ENCODE assay signal across 14 cellular contexts in genomic region chr3:132596816-132597433, GRCh38. TPM values are rescaled to one million over a fixed set of nuclear protein-coding genes. Genes with fewer than 3 reads are reported as not detected.
DNase-seq lines count a peak whose midpoint lies in the region; ATAC-seq and TF ChIP-seq lines count a peak whose summit lies in the region.
"Had no signal": no experiment of that assay in that cellular context is flagged by ENCODE, and none has a peak within 500 bp of the region (broad histone marks: within the 10 kb centered on the region; RNA-seq: fewer than 3 reads in every experiment).

Gene ACKR4, plus strand, starts transcription at chr3:132597270. Its CDS starts 3,128 bp downstream, at chr3:132600398.

- no peak within 1 kb of the TSS for H3K4me2 ChIP-seq in mesendoderm (ENCODE audit: low read length)

- peak within 1 kb of the TSS; percentile 36 for H3K27ac Mint-ChIP-seq in stimulated activated naive CD8-positive, alpha-beta T cell treated with anti-CD3 and anti-CD28 coated beads, Interleukin-15, Interleukin-2, amounts not matched to agents 100 ng/mL and 50 ng/mL, for 24 hours

- H3K79me2 ChIP-seq in mesendoderm (ENCODE audit: control insufficient read depth, insufficient read depth, low read length): no peaks in the 10 kb centered on the region

- H3K36me3 Mint-ChIP-seq in stimulated activated naive CD8-positive, alpha-beta T cell treated with anti-CD3 and anti-CD28 coated beads, Interleukin-15, Interleukin-2, amounts not matched to agents 100 ng/mL and 50 ng/mL, for 24 hours (ENCODE audit: low read depth): peaks cover 41% of the 10 kb centered on the region

- H2BK15ac ChIP-seq in mesendoderm (replicated peaks; ENCODE audit: low read depth): no peak within 1 kb of the TSS

- no peak within 1 kb of the TSS for H4K8ac ChIP-seq in mesendoderm (ENCODE audit: low read depth, low read length)

- H2BK5ac ChIP-seq in mesendoderm (ENCODE audit: low read length): no peak within 1 kb of the TSS

- no peak within 1 kb of the TSS for H3K23ac ChIP-seq in mesendoderm (ENCODE audit: low read length)

- no peak within 1 kb of the TSS for H2AK5ac ChIP-seq in mesendoderm (ENCODE audit: low read length)

- H3K18ac ChIP-seq in mesendoderm (ENCODE audit: low read length): no peak within 1 kb of the TSS

- no peaks in the 10 kb centered on the region for H3K36me3 ChIP-seq in adipocyte (ENCODE audit: control insufficient read depth, insufficient read depth, low read length, severe bottlenecking)
- H3K36me3 ChIP-seq in right atrium auricular region: peaks cover 5% of the 10 kb centered on the region
- no peaks in the 10 kb centered on the region for H3K36me3 ChIP-seq in mesendoderm (ENCODE audit: control insufficient read depth, insufficient read depth, low read length)

- H3K4me3 Mint-ChIP-seq in stimulated activated naive CD8-positive, alpha-beta T cell treated with anti-CD3 and anti-CD28 coated beads, Interleukin-15, Interleukin-2, amounts not matched to agents 100 ng/mL and 50 ng/mL, for 24 hours: no peak within 1 kb of the TSS

- no CpG with 5 or more reads among the region's 2 CpGs for WGBS in mesendoderm (ENCODE audit: extremely low coverage, insufficient coverage, low lambda C conversion rate)

- H3K9me3 Mint-ChIP-seq in stimulated activated naive CD8-positive, alpha-beta T cell treated with anti-CD3 and anti-CD28 coated beads, Interleukin-15, Interleukin-2, amounts not matched to agents 100 ng/mL and 50 ng/mL, for 24 hours: no peaks in the 10 kb centered on the region

- H3K79me1 ChIP-seq in mesendoderm (ENCODE audit: low read length): no peaks in the 10 kb centered on the region

- TF ChIP-seq CTCF in GM20000 (IDR thresholded peaks at IDR 0.05; ENCODE audit: extremely low read depth, missing control alignments) (no peak), right atrium auricular region (IDR thresholded peaks at IDR 0.05) (no peak)

- H3K9ac ChIP-seq in adipocyte (ENCODE audit: low read length): peak within 1 kb of the TSS; percentile 83
- H3K9ac ChIP-seq in mesendoderm (ENCODE audit: low read length): no peak within 1 kb of the TSS

- no peak within 1 kb of the TSS for H4K5ac ChIP-seq in mesendoderm (ENCODE audit: low read length)

- ATAC-seq in HG03039 (IDR thresholded peaks at IDR 0.05; ENCODE audit: unreplicated experiment) (no peak), HG02610 (IDR thresholded peaks at IDR 0.05; ENCODE audit: unreplicated experiment) (no peak)
- ATAC-seq: SK-N-SH treated with all-trans-retinoic acid at 6 μM for 48 hours had no signal

- H3K27ac ChIP-seq in right atrium auricular region: no peak within 1 kb of the TSS
- no peak within 1 kb of the TSS for H3K27ac ChIP-seq in mesendoderm (ENCODE audit: low read depth, low read length)
- H3K27ac ChIP-seq: testis had no signal

- no peak within 1 kb of the TSS for H3K56ac ChIP-seq in mesendoderm (ENCODE audit: low read length)

- H2BK120ac ChIP-seq in mesendoderm (ENCODE audit: low read depth, low read length): no peak within 1 kb of the TSS

- no peaks in the 10 kb centered on the region for H3K9me3 ChIP-seq in adipocyte (ENCODE audit: control insufficient read depth, low read length)
- no peaks in the 10 kb centered on the region for H3K9me3 ChIP-seq in right atrium auricular region
- H3K9me3 ChIP-seq: testis had no signal

- no peaks in the 10 kb centered on the region for H3K27me3 Mint-ChIP-seq in stimulated activated naive CD8-positive, alpha-beta T cell treated with anti-CD3 and anti-CD28 coated beads, Interleukin-15, Interleukin-2, amounts not matched to agents 100 ng/mL and 50 ng/mL, for 24 hours

- H3K27me3 ChIP-seq in adipocyte (replicated peaks; ENCODE audit: control insufficient read depth, insufficient read depth, low read length) (no peaks in the 10 kb centered on the region), right atrium auricular region (no peaks in the 10 kb centered on the region), mesendoderm (ENCODE audit: insufficient read depth, low read length, poor library complexity) (no peaks in the 10 kb centered on the region)
- H3K27me3 ChIP-seq: testis had no signal

- H3K4me1 ChIP-seq in adipocyte (ENCODE audit: control insufficient read depth, insufficient read depth, low read length) (peaks cover 72% of the 10 kb centered on the region), right atrium auricular region (no peaks in the 10 kb centered on the region), mesendoderm (ENCODE audit: control insufficient read depth, low read depth, low read length) (no peaks in the 10 kb centered on the region)
- H3K4me1 ChIP-seq: testis had no signal

- H3K4me3 ChIP-seq in adipocyte (ENCODE audit: low read length): peak within 1 kb of the TSS; percentile 81
- H3K4me3 ChIP-seq in right atrium auricular region: peak within 1 kb of the TSS; percentile 9 to 17
- no peak within 1 kb of the TSS for H3K4me3 ChIP-seq in mesendoderm (ENCODE audit: low read length)
- H3K4me3 ChIP-seq: testis had no signal

- H3K4me1 Mint-ChIP-seq in stimulated activated naive CD8-positive, alpha-beta T cell treated with anti-CD3 and anti-CD28 coated beads, Interleukin-15, Interleukin-2, amounts not matched to agents 100 ng/mL and 50 ng/mL, for 24 hours (ENCODE audit: low read depth): peaks cover 5% of the 10 kb centered on the region

- H3K4ac ChIP-seq in mesendoderm (ENCODE audit: low read depth, low read length): no peak within 1 kb of the TSS

- DNase-seq in GM20000 (ENCODE audit: low spot score) (peak; percentile 3), adipocyte (ENCODE audit: low read depth) (peak; percentile 48), right atrium auricular region (ENCODE audit: low spot score) (no peak), mesendoderm (no peak), NCI-H226 (no peak)
- DNase-seq: activated CD4-positive, CD25-positive, alpha-beta regulatory T cell; activated T-cell treated with anti-CD3 and anti-CD28 coated beads, Interleukin-2, amount 50 U/mL, for 1 hour; midbrain; NCI-H1417 treated with DMSO at 0.1 percent for 48 hours; testis had no signal

RNA-seq across cellular contexts. Expression of gene ACKR4, which starts in this region (rescaled TPM):
- total RNA-seq in right atrium auricular region: 1 to 10 TPM; 3.9 to 7.9 TPM
- polyA plus RNA-seq in mesendoderm (2013, experiment 1 of 2): not detected
- polyA plus RNA-seq in mesendoderm (2013, experiment 2 of 2): not detected

Comparison
In these comparisons a context has a peak if more than half of its experiments do, and no peak if none do; other contexts are left out.
1. DNase-seq: peak in GM20000 (single experiment) and adipocyte (single experiment); none in right atrium auricular region (single experiment), mesendoderm (single experiment) and NCI-H226 (single experiment).